Comparison of ENCODE assay signal across 8 cellular contexts in genomic region chr1:181135462-181135781, GRCh38. TPM values are rescaled to one million over a fixed set of nuclear protein-coding genes. Genes with fewer than 3 reads are reported as not detected.
DNase-seq lines count a peak whose midpoint lies in the region; TF ChIP-seq lines count a peak whose summit lies in the region.

No MANE protein-coding gene starts in this region.

- H3K36me3 ChIP-seq in Caco-2 (ENCODE audit: control insufficient read depth, insufficient read depth, low read length) = no peaks in the 10 kb centered on the region

- intact Hi-C loops in Caco-2 (cut with micrococcal nuclease; ENCODE audit: unreplicated experiment) = loop anchor here (2.0 kb wide), 1 partner anchor 17 kb away; no protein-coding TSS in a partner anchor
- intact Hi-C loops in activated CD4-positive, alpha-beta memory T cell treated with anti-CD3 and anti-CD28 coated beads for 36 hours (cut with micrococcal nuclease) = no loop called here

- H3K36me3 Mint-ChIP-seq in Caco-2 (ENCODE audit: insufficient read depth, unreplicated experiment) = no peaks in the 10 kb centered on the region
- H3K36me3 Mint-ChIP-seq in HFFc6 (ENCODE audit: low read depth) = no peaks in the 10 kb centered on the region
- H3K36me3 Mint-ChIP-seq in activated CD4-positive, alpha-beta memory T cell treated with anti-CD3 and anti-CD28 coated beads for 36 hours = no peaks in the 10 kb centered on the region
- H3K36me3 Mint-ChIP-seq in glutamatergic neuron (ENCODE audit: unreplicated experiment) = peaks cover 6% of the 10 kb centered on the region

- DNase-seq in Caco-2 (peak in 1 of 2 experiments; percentile 38), HFFc6 (peak; percentile 43), glutamatergic neuron (no peak), substantia nigra (lab: John Stamatoyannopoulos, UW) (no peak), G401 (ENCODE audit: low spot score) (no peak), NCI-H2029 treated with DMSO at 0.1 percent for 48 hours (lab: John Stamatoyannopoulos, UW) (no peak), HT-29 (ENCODE audit: low spot score) (no peak)
- DNase-seq in activated CD4-positive, alpha-beta memory T cell treated with anti-CD3 and anti-CD28 coated beads for 36 hours = peak; percentile 38

- no peak overlapping the region for H3K27ac Mint-ChIP-seq in Caco-2 (ENCODE audit: unreplicated experiment)
- peak overlapping the region; percentile 100 for H3K27ac Mint-ChIP-seq in HFFc6
- peak overlapping the region; percentile 85 for H3K27ac Mint-ChIP-seq in activated CD4-positive, alpha-beta memory T cell treated with anti-CD3 and anti-CD28 coated beads for 36 hours
- H3K27ac Mint-ChIP-seq in glutamatergic neuron (ENCODE audit: unreplicated experiment) = peak overlapping the region; percentile 62

- in situ Hi-C loops in G401 (cut with HindIII; ENCODE audit: low sequenced_read_pairs) = no loop called here

- no peaks in the 10 kb centered on the region for H3K9me3 ChIP-seq in Caco-2

- POLR2A ChIA-PET in Caco-2 (lab: Charles Lee) = interaction anchor here (1.3 kb wide), 1 partner anchor 46 kb away, joined by 3 read pairs; no protein-coding TSS in a partner anchor
- POLR2A ChIA-PET in activated CD4-positive, alpha-beta memory T cell treated with anti-CD3 and anti-CD28 coated beads for 36 hours (lab: Charles Lee) = interaction anchor here (0.8 to 2.2 kb wide), 5 partner anchors 28 to 57 kb away, joined by 3 to 10 read pairs (median 4); partner anchors contain the start of gene IER5

- H3K4me1 Mint-ChIP-seq in Caco-2 (ENCODE audit: low read depth, unreplicated experiment) = peaks cover 32% of the 10 kb centered on the region
- H3K4me1 Mint-ChIP-seq in HFFc6 (ENCODE audit: low read depth) = peaks cover 67% of the 10 kb centered on the region
- peaks cover 46% of the 10 kb centered on the region for H3K4me1 Mint-ChIP-seq in activated CD4-positive, alpha-beta memory T cell treated with anti-CD3 and anti-CD28 coated beads for 36 hours (ENCODE audit: low read depth)
- peaks cover 44% of the 10 kb centered on the region for H3K4me1 Mint-ChIP-seq in glutamatergic neuron (ENCODE audit: low read depth, unreplicated experiment)

- TF ChIP-seq CTCF in Caco-2 (IDR thresholded peaks at IDR 0.05; ENCODE audit: insufficient read depth in 1 of 2, low read depth in 1 of 2, low read length in 1 of 2, severe bottlenecking in 1 of 2, unreplicated experiment in 1 of 2) = peak; percentile 29 to 34
- TF ChIP-seq CTCF in HFFc6 (IDR thresholded peaks at IDR 0.05) = peak; percentile 74
- no peak for TF ChIP-seq CTCF in glutamatergic neuron (IDR thresholded peaks at IDR 0.05; ENCODE audit: partially characterized antibody, unreplicated experiment)

- H3K27me3 Mint-ChIP-seq in Caco-2 (ENCODE audit: insufficient read depth, unreplicated experiment) = no peaks in the 10 kb centered on the region
- H3K27me3 Mint-ChIP-seq in HFFc6 (ENCODE audit: insufficient read depth) = peaks cover 5% of the 10 kb centered on the region; the same call in 1 of the 2 replicates
- peaks cover 3% of the 10 kb centered on the region for H3K27me3 Mint-ChIP-seq in activated CD4-positive, alpha-beta memory T cell treated with anti-CD3 and anti-CD28 coated beads for 36 hours
- H3K27me3 Mint-ChIP-seq in glutamatergic neuron (ENCODE audit: unreplicated experiment) = peaks cover 11% of the 10 kb centered on the region

- no peaks in the 10 kb centered on the region for H3K27me3 ChIP-seq in Caco-2 (replicated peaks; ENCODE audit: control insufficient read depth, insufficient read depth, low read length)

- CTCF ChIA-PET in Caco-2 (lab: Charles Lee) = interaction anchor here (0.9 to 1.3 kb wide), 6 partner anchors 8 to 254 kb away, joined by 3 to 6 read pairs (median 3); no protein-coding TSS in a partner anchor
- CTCF ChIA-PET in activated CD4-positive, alpha-beta memory T cell treated with anti-CD3 and anti-CD28 coated beads for 36 hours (lab: Charles Lee) = interaction anchor here (0.9 to 1.8 kb wide), 7 partner anchors 8 to 98 kb away, joined by 3 to 5 read pairs (median 4); no protein-coding TSS in a partner anchor

- no peak overlapping the region for H3K4me3 Mint-ChIP-seq in Caco-2 (ENCODE audit: unreplicated experiment)
- peak overlapping the region; percentile 86 for H3K4me3 Mint-ChIP-seq in HFFc6
- no peak overlapping the region for H3K4me3 Mint-ChIP-seq in activated CD4-positive, alpha-beta memory T cell treated with anti-CD3 and anti-CD28 coated beads for 36 hours
- H3K4me3 Mint-ChIP-seq in glutamatergic neuron (ENCODE audit: unreplicated experiment) = no peak overlapping the region

- no peak overlapping the region for H3K4me3 ChIP-seq in Caco-2 (ENCODE audit: low read depth, low read length)

- H3K27ac ChIP-seq in substantia nigra (ENCODE audit: low read depth, low read length, poor library complexity, severe bottlenecking) = peak overlapping the region; percentile 47

- peaks cover 25% of the 10 kb centered on the region for H3K4me1 ChIP-seq in Caco-2

- BruUV-seq in Caco-2 (replicated peaks; lab: Mats Ljungman, UMichigan) = no TSS peak

- no peaks in the 10 kb centered on the region for H3K9me3 Mint-ChIP-seq in Caco-2 (ENCODE audit: unreplicated experiment)
- no peaks in the 10 kb centered on the region for H3K9me3 Mint-ChIP-seq in HFFc6
- H3K9me3 Mint-ChIP-seq in activated CD4-positive, alpha-beta memory T cell treated with anti-CD3 and anti-CD28 coated beads for 36 hours = no peaks in the 10 kb centered on the region
- peaks cover 22% of the 10 kb centered on the region for H3K9me3 Mint-ChIP-seq in glutamatergic neuron (ENCODE audit: unreplicated experiment)

RNA-seq across cellular contexts. Expression of gene IER5, which starts 46.9 kb away (rescaled TPM):
- total RNA-seq in Caco-2 (2022) (8.6 and 9.4 TPM in 2 replicates), glutamatergic neuron (ENCODE audit: unreplicated experiment) (8.8 TPM)
- total RNA-seq in HFFc6 (2021; fragmentation: NEBNext Ultra II Directional; extraction: Animal tissue kit (Norgen Biotek cat#: 25700)) = 10 to 100 TPM; 35.7 to 49.1 (median 43.4) TPM
- total RNA-seq in activated CD4-positive, alpha-beta memory T cell treated with anti-CD3 and anti-CD28 coated beads for 36 hours = 10 to 100 TPM; 27.9 to 28.9 TPM
- total RNA-seq in G401 (2014; rRNA removed; shearing (Covaris generic)) = 30.5 and 37.9 TPM in 2 replicates
- 53.3 and 53.7 TPM in 2 replicates for total RNA-seq in HT-29 (2014; rRNA removed; shearing (Covaris generic))

Comparison
In these comparisons a context has a peak if more than half of its experiments do, and no peak if none do; other contexts are left out.
1. DNase-seq: peak in HFFc6 (single experiment) and activated CD4-positive, alpha-beta memory T cell treated with anti-CD3 and anti-CD28 coated beads for 36 hours (single experiment); none in glutamatergic neuron (single experiment), substantia nigra (0 of 49), G401 (single experiment), NCI-H2029 treated with DMSO at 0.1 percent for 48 hours (single experiment) and HT-29 (single experiment).